In the genomic region with DNA sequence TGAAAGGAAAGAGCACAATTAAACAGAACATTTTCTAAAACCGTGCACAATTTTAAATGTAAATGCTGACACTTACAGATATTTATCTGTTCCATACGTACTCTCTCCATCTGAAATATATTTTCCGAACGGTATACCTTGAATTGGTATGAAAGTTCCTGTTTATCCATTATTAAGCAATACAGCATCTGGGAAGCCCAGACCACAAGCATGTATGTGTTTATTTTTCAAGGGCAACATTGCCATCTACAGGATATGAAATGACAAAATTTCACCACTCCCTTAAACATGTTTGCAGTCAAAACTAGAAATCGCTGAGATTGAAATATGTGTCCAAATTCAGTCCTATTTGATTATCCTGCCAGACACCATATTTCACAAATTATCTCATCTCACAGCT, we compare ENCODE assay signal across 8 cellular contexts.
A peak's percentile ranks its signal among the peaks of the same experiment; 100 is the strongest.
DNase-seq lines count a peak whose midpoint lies in the region; ATAC-seq and TF ChIP-seq lines count a peak whose summit lies in the region.

No MANE protein-coding gene starts in this region.

- intact Hi-C loops in heart left ventricle (cut with DNase I): no loop called here

- DNase-seq in GM12865 (ENCODE audit: low read depth): peak; percentile 4
- peak; percentile 91 for DNase-seq in NCI-H1105 treated with DMSO at 0.1 percent for 48 hours (lab: John Stamatoyannopoulos, UW)
- DNase-seq in SW480 (ENCODE audit: low spot score): peak; percentile 50
- DNase-seq in heart left ventricle: no peak
- DNase-seq in thoracic aorta (ENCODE audit: low spot score): no peak
- DNase-seq in activated CD4-positive, CD25-positive, alpha-beta regulatory T cell treated with anti-CD3 and anti-CD28 coated beads, Interleukin-2, amount 50 U/mL, for 72 hours: no peak
- DNase-seq in GOT3 (lab: John Stamatoyannopoulos, UW): no peak

- TF ChIP-seq POLR2A in heart left ventricle (IDR thresholded peaks at IDR 0.05) (no peak), GM18505 (IDR thresholded peaks at IDR 0.05; ENCODE audit: borderline replicate concordance, extremely low read depth, insufficient read depth, insufficient read length) (no peak)

- ATAC-seq in heart left ventricle (peak in 2 of 4 donors; percentile 55 to 61), thoracic aorta (ENCODE audit: insufficient number of reproducible peaks, low FRiP score, low read depth) (no peak), GM18505 (IDR thresholded peaks at IDR 0.05; ENCODE audit: unreplicated experiment) (no peak)

- H3K27me3 ChIP-seq in heart left ventricle (no peaks in the 10 kb centered on the region), thoracic aorta (replicated peaks; ENCODE audit: insufficient read depth) (no peaks in the 10 kb centered on the region)

- no peaks in the 10 kb centered on the region for H3K36me3 ChIP-seq in heart left ventricle
- no peaks in the 10 kb centered on the region for H3K36me3 ChIP-seq in thoracic aorta

- H3K9me3 ChIP-seq in heart left ventricle: peaks cover 0 to 9% (median 0%) of the 10 kb centered on the region in 12 donors
- H3K9me3 ChIP-seq in thoracic aorta: peaks cover 3% of the 10 kb centered on the region

- TF ChIP-seq CTCF in GM12865 (IDR thresholded peaks at IDR 0.05; ENCODE audit: insufficient read depth, low read depth, low read length, missing control alignments) (no peak), heart left ventricle (IDR thresholded peaks at IDR 0.05) (peak in 8 of 12 donors; percentile 17 to 56 (median 46)), thoracic aorta (IDR thresholded peaks at IDR 0.05) (peak; percentile 29)

- WGBS in heart left ventricle, 4 donors: 26 to 42% (median 33%) methylated on average over 5 of the region's 5 CpGs

- H3K4me1 ChIP-seq in heart left ventricle (peaks cover 0 to 14% (median 0%) of the 10 kb centered on the region in 12 donors), thoracic aorta (ENCODE audit: control insufficient read depth in 1 of 2, low read depth in 2 of 2) (peaks cover 9 to 13% of the 10 kb centered on the region in 2 donors)

- H3K4me3 ChIP-seq in GM12865 (ENCODE audit: low read depth, low read length): no peak overlapping the region
- no peak overlapping the region for H3K4me3 ChIP-seq in heart left ventricle
- no peak overlapping the region for H3K4me3 ChIP-seq in thoracic aorta

- H3K27ac ChIP-seq in heart left ventricle: no peak overlapping the region
- H3K27ac ChIP-seq in thoracic aorta: peak overlapping the region in 1 of 2 donors; percentile 12

Comparison
In these comparisons a context has a peak if more than half of its experiments do, and no peak if none do; other contexts are left out.
1. DNase-seq: peak in GM12865 (single experiment), NCI-H1105 treated with DMSO at 0.1 percent for 48 hours (single experiment) and SW480 (single experiment); none in heart left ventricle (0 of 5), thoracic aorta (single experiment), activated CD4-positive, CD25-positive, alpha-beta regulatory T cell treated with anti-CD3 and anti-CD28 coated beads, Interleukin-2, amount 50 U/mL, for 72 hours (single experiment) and GOT3 (single experiment).